21 cellular contexts compared by ENCODE assay signal in genomic region chr7:36338256-36338655, GRCh38. TPM values are rescaled to one million over a fixed set of nuclear protein-coding genes. Genes with fewer than 3 reads are reported as not detected.
DNase-seq lines count a peak whose midpoint lies in the region; FAIRE-seq and TF ChIP-seq lines count a peak whose summit lies in the region.
"Had no signal": no experiment of that assay in that cellular context is flagged by ENCODE, and none has a peak within 500 bp of the region (broad histone marks: within the 10 kb centered on the region; RNA-seq: fewer than 3 reads in every experiment).

No MANE protein-coding gene starts in this region.

- H3K4me3 ChIP-seq in bronchial epithelial cell (ENCODE audit: low read depth, low read length): no peak overlapping the region
- no peak overlapping the region for H3K4me3 ChIP-seq in trophoblast cell (ENCODE audit: low read depth, low read length)
- H3K4me3 ChIP-seq: BLaER1 had no signal

- no peak overlapping the region for H2AK5ac ChIP-seq in trophoblast cell (ENCODE audit: low read length)

- H3K14ac ChIP-seq in trophoblast cell (ENCODE audit: low read length): no peak overlapping the region

- H3K36me3 ChIP-seq in bronchial epithelial cell (ENCODE audit: control insufficient read depth, insufficient read depth, low read length) (no peaks in the 10 kb centered on the region), trophoblast cell (ENCODE audit: control insufficient read depth in 1 of 2, insufficient read depth in 2 of 2, low read length in 2 of 2) (no peaks in the 10 kb centered on the region)
- H3K36me3 ChIP-seq: BE2C, BLaER1 had no signal

- H4K8ac ChIP-seq in trophoblast cell (ENCODE audit: low read depth, low read length): no peak overlapping the region

- no peaks in the 10 kb centered on the region for H3K79me1 ChIP-seq in trophoblast cell (ENCODE audit: low read length)

- no peak overlapping the region for H3K9ac ChIP-seq in trophoblast cell (ENCODE audit: low read length)
- H3K9ac ChIP-seq: BLaER1 had no signal

- no peak overlapping the region for H3K23ac ChIP-seq in trophoblast cell (ENCODE audit: low read length)

- no CpG with 5 or more reads among the region's 3 CpGs for WGBS in trophoblast cell (ENCODE audit: extremely low coverage, insufficient coverage, insufficient read length)

- no peak overlapping the region for H2BK12ac ChIP-seq in trophoblast cell (ENCODE audit: low read length)

- FAIRE-seq in bronchial epithelial cell (lab: Jason Lieb, UNC): no peak
- FAIRE-seq: A204.1, D721Med, G401.6, GM12891 had no signal

- H2BK120ac ChIP-seq in trophoblast cell (ENCODE audit: insufficient read depth, low read length, poor library complexity): no peak overlapping the region

- no peak overlapping the region for H3K18ac ChIP-seq in trophoblast cell (ENCODE audit: low read length)

- H3K27me3 ChIP-seq in bronchial epithelial cell (ENCODE audit: control insufficient read depth, insufficient read depth, low read length) (no peaks in the 10 kb centered on the region), trophoblast cell (ENCODE audit: insufficient read depth, low read length) (no peaks in the 10 kb centered on the region)
- H3K27me3 ChIP-seq: BE2C, BLaER1 had no signal

- H3K4me2 ChIP-seq in trophoblast cell (ENCODE audit: low read length): no peak overlapping the region
- H3K4me2 ChIP-seq: BLaER1 had no signal

- H4K12ac ChIP-seq in trophoblast cell (ENCODE audit: low read depth, low read length): no peak overlapping the region

- H3K27ac ChIP-seq in trophoblast cell (ENCODE audit: low read depth, low read length): no peak overlapping the region
- H3K27ac ChIP-seq: BLaER1 had no signal

- no peak overlapping the region for H2BK5ac ChIP-seq in trophoblast cell (ENCODE audit: low read depth, low read length, poor library complexity)

- TF ChIP-seq CTCF in bronchial epithelial cell (IDR thresholded peaks at IDR 0.05; ENCODE audit: insufficient read depth, low read length, severe bottlenecking): no peak

- peak; percentile 11 for DNase-seq in NCI-H226
- peak; percentile 9 for DNase-seq in bronchial epithelial cell (ENCODE audit: low read depth)
- DNase-seq in trophoblast cell: peak; percentile 69 to 82
- no peak for DNase-seq in central memory CD4-positive, alpha-beta T cell
- DNase-seq in activated CD8-positive, alpha-beta memory T cell treated with anti-CD3 and anti-CD28 coated beads, Interleukin-2, amount 50 U/mL, for 4 hours: no peak
- DNase-seq in NCI-H1930 (lab: John Stamatoyannopoulos, UW): no peak
- DNase-seq: 8988T; ACHN; BE2C; C1 segment of cervical spinal cord; CD4-positive, alpha-beta memory T cell; CD4-positive, CD25-positive, alpha-beta regulatory T cell; CD8-positive, alpha-beta memory T cell; COR-L47; DMS79 treated with DMSO at 0.1 percent for 48 hours; GF-D8 had no signal

- H2AFZ ChIP-seq in trophoblast cell (ENCODE audit: insufficient read depth, low read length, poor library complexity): no peak overlapping the region

- H4K91ac ChIP-seq in trophoblast cell (ENCODE audit: low read depth, low read length): no peak overlapping the region

- no peak overlapping the region for H3K4ac ChIP-seq in trophoblast cell (ENCODE audit: low read depth, low read length)

- H3K79me2 ChIP-seq in trophoblast cell (ENCODE audit: control insufficient read depth, insufficient read depth, low read length, poor library complexity): no peaks in the 10 kb centered on the region

- no peaks in the 10 kb centered on the region for H3K9me3 ChIP-seq in trophoblast cell (ENCODE audit: insufficient read depth, low read depth, low read length)
- H3K9me3 ChIP-seq: BE2C, BLaER1 had no signal

- H3K4me1 ChIP-seq in trophoblast cell (ENCODE audit: control insufficient read depth in 1 of 2, insufficient read depth in 2 of 2, low read length in 2 of 2): no peaks in the 10 kb centered on the region
- H3K4me1 ChIP-seq: BE2C, BLaER1 had no signal

RNA-seq across cellular contexts. Expression of gene ANLN, which starts 51.4 kb away (rescaled TPM):
- total RNA-seq in bronchial epithelial cell: 1.2 and 2.4 TPM in 2 replicates
- polyA plus RNA-seq in trophoblast cell (2013): 119 and 122 TPM in 2 replicates
- polyA plus RNA-seq: CD4-positive, alpha-beta memory T cell had no signal

Comparison
In these comparisons a context has a peak if more than half of its experiments do, and no peak if none do; other contexts are left out.
1. DNase-seq: peak in NCI-H226 (single experiment), bronchial epithelial cell (single experiment) and trophoblast cell (2 of 2); none in central memory CD4-positive, alpha-beta T cell (single experiment), activated CD8-positive, alpha-beta memory T cell treated with anti-CD3 and anti-CD28 coated beads, Interleukin-2, amount 50 U/mL, for 4 hours (single experiment) and NCI-H1930 (0 of 2).